In genomic region chr7:75995052-75995471, GRCh38 we compare ENCODE assay signal across 8 cellular contexts. TPM values are rescaled to one million over a fixed set of nuclear protein-coding genes. Genes with fewer than 3 reads are reported as not detected.
A peak's percentile ranks its signal among the peaks of the same experiment; 100 is the strongest.
DNase-seq lines count a peak whose midpoint lies in the region; ATAC-seq, FAIRE-seq and TF ChIP-seq lines count a peak whose summit lies in the region.

No MANE protein-coding gene starts in this region.

- H3K4me3 ChIP-seq in GM23338 (peak overlapping the region; percentile 91), WI38 (ENCODE audit: low read depth, low read length) (peak overlapping the region; percentile 76), heart right ventricle (peak overlapping the region in 9 of 10 donors; percentile 64 to 98 (median 82))

- ATAC-seq in GM23338 (peak; percentile 2; the same call in 2 of the 3 replicates), heart right ventricle (peak in 6 of 8 donors; percentile 1 to 10 (median 3)), sciatic nerve (peak; percentile 0)

- FAIRE-seq in D721Med (lab: Jason Lieb, UNC), result no peak

- H3K9me3 Mint-ChIP-seq in GM23338, result no peaks in the 10 kb centered on the region; the same call in 2 of the 3 replicates

- no peaks in the 10 kb centered on the region for H3K9me3 ChIP-seq in heart right ventricle

- H4K20me1 ChIP-seq in GM23338 (replicated peaks; ENCODE audit: insufficient read depth), result no peaks in the 10 kb centered on the region

- H3K9me2 ChIP-seq in GM23338 (ENCODE audit: insufficient read depth), result no peaks in the 10 kb centered on the region

- peak overlapping the region; percentile 78 for H3K4me2 ChIP-seq in GM23338

- TF ChIP-seq CTCF in GM23338 (conservative IDR thresholded peaks at IDR 0.05; ENCODE audit: low read depth in 2 of 2) (no peak), WI38 (IDR thresholded peaks at IDR 0.05; ENCODE audit: low read depth, low read length) (no peak), heart right ventricle (IDR thresholded peaks at IDR 0.05) (no peak), D721Med (IDR thresholded peaks at IDR 0.05; ENCODE audit: insufficient read depth, missing control alignments) (no peak)

- H3K36me3 ChIP-seq in GM23338 (ENCODE audit: insufficient read depth) (no peaks in the 10 kb centered on the region), heart right ventricle (peaks cover 0 to 16% (median 0%) of the 10 kb centered on the region in 9 donors)

- intact Hi-C loops in heart right ventricle (cut with DNase I) (loop anchor here in 1 of 10 donors (5.0 kb wide), 1 partner anchor 78 kb away; the partner anchor contains the start of gene POR), sciatic nerve (cut with DNase I) (no loop called here), posterior vena cava (cut with DNase I) (no loop called here)

- H3K27ac ChIP-seq in GM23338 (ENCODE audit: low read depth) (peak overlapping the region; percentile 89), heart right ventricle (peak overlapping the region; percentile 90 to 99 (median 97))

- H3K27me3 Mint-ChIP-seq in GM23338 (ENCODE audit: insufficient read depth, low read depth, poor library complexity), result peaks cover 13% of the 10 kb centered on the region

- H3K4me1 Mint-ChIP-seq in GM23338, result peaks cover 28% of the 10 kb centered on the region

- no peaks in the 10 kb centered on the region for H3K27me3 ChIP-seq in GM23338 (ENCODE audit: insufficient read depth)
- H3K27me3 ChIP-seq in heart right ventricle, result no peaks in the 10 kb centered on the region

- H3F3A ChIP-seq in GM23338 (replicated peaks; ENCODE audit: low read depth), result peaks cover 10% of the 10 kb centered on the region; the same call in 1 of the 2 replicates

- H3K4me1 ChIP-seq in GM23338 (ENCODE audit: insufficient read depth) (peaks cover 11% of the 10 kb centered on the region), heart right ventricle (peaks cover 17 to 55% (median 41%) of the 10 kb centered on the region in 9 donors)

- peaks cover 18% of the 10 kb centered on the region for H3K36me3 Mint-ChIP-seq in GM23338 (ENCODE audit: low read depth)

- H2AFZ ChIP-seq in GM23338, result peak overlapping the region; percentile 43; the same call in 1 of the 2 replicates

- H3K4me3 Mint-ChIP-seq in GM23338, result peak overlapping the region; percentile 77

- no peak for DNase-seq in GM23338 (ENCODE audit: low spot score)
- DNase-seq in heart right ventricle, result peak in 1 of 2 donors; percentile 39
- DNase-seq in sciatic nerve (ENCODE audit: low spot score), result peak; percentile 66
- DNase-seq in SW480 (ENCODE audit: low spot score), result no peak
- DNase-seq in posterior vena cava (ENCODE audit: low spot score), result no peak
- no peak for DNase-seq in 8988T
- no peak for DNase-seq in D721Med (ENCODE audit: insufficient read length, low spot score)

- no peaks in the 10 kb centered on the region for H3K79me2 ChIP-seq in GM23338 (replicated peaks; ENCODE audit: insufficient read depth)

- 30 to 48% methylated on average over 11 of the region's 11 CpGs for WGBS in heart right ventricle, 2 donors

- H3K27ac Mint-ChIP-seq in GM23338, result peak overlapping the region; percentile 94; the same call in 1 of the 2 replicates

TF ChIP-seq in GM23338, 12 proteins besides CTCF, POLR2A, EP300 and RAD21:
- TF ChIP-seq EZH2phosphoT487 (IDR thresholded peaks at IDR 0.05; ENCODE audit: unreplicated experiment) (no peak), POLR2AphosphoS5 (IDR thresholded peaks at IDR 0.05; ENCODE audit: low read depth) (no peak), EZH2 (IDR thresholded peaks at IDR 0.05; ENCODE audit: low read depth, unreplicated experiment) (no peak), JUNB (IDR thresholded peaks at IDR 0.05; ENCODE audit: unreplicated experiment) (no peak), ZNF114 (CRISPR knock-in tag; IDR thresholded peaks at IDR 0.05) (no peak), STAT1 (IDR thresholded peaks at IDR 0.05; ENCODE audit: unreplicated experiment) (no peak)

RNA-seq across cellular contexts. Expression of gene TMEM120A, which starts 0.7 kb away (rescaled TPM):
- 12.7 TPM in 2 replicates for total RNA-seq in GM23338 (2014; rRNA removed; shearing (Covaris generic))
- polyA plus RNA-seq in GM23338 (2016; fragmentation: Nextera tagmentation; extraction: Ambion mirVana) (22.3 and 27.1 TPM in 2 replicates), heart right ventricle (100 to 1,000 TPM; 179 to 220 TPM)
- total RNA-seq in heart right ventricle (100 to 1,000 TPM; 132 to 192 (median 149) TPM), sciatic nerve (51.6 TPM), posterior vena cava (10 to 100 TPM; 54.2 to 55.3 TPM)

RNA-seq across cellular contexts. Expression of gene STYXL1, which starts 52.7 kb away (rescaled TPM):
- total RNA-seq in GM23338 (2014; rRNA removed; shearing (Covaris generic)), result 28.0 and 47.5 TPM in 2 replicates
- 38.3 and 39.2 TPM in 2 replicates for polyA plus RNA-seq in GM23338 (2016; fragmentation: Nextera tagmentation; extraction: Ambion mirVana)
- 10 to 100 TPM; 11.0 to 30.0 (median 16.9) TPM for total RNA-seq in heart right ventricle
- polyA plus RNA-seq in heart right ventricle, result 10 to 100 TPM; 41.5 to 53.9 TPM
- total RNA-seq in sciatic nerve, result 22.6 TPM
- 10 to 100 TPM in 1 of 2 donors, 1 to 10 TPM in 1; 4.8 to 22.6 TPM for total RNA-seq in posterior vena cava

RNA-seq across cellular contexts. Expression of gene MDH2, which starts 52.8 kb away (rescaled TPM):
- 126 and 150 TPM in 2 replicates for total RNA-seq in GM23338 (2014; rRNA removed; shearing (Covaris generic))
- polyA plus RNA-seq in GM23338 (2016; fragmentation: Nextera tagmentation; extraction: Ambion mirVana) (163 and 180 TPM in 2 replicates), heart right ventricle (100 to 1,000 TPM in 1 of 2 donors, 10 to 100 TPM in 1; 66.1 to 252 TPM)
- total RNA-seq in heart right ventricle (100 to 1,000 TPM; 383 to 686 (median 453) TPM), sciatic nerve (74.9 TPM), posterior vena cava (10 to 100 TPM; 94.5 to 94.9 TPM)
